Comparison of ENCODE assay signal across 19 cellular contexts in genomic region chr4:122588453-122589238, GRCh38. TPM values are rescaled to one million over a fixed set of nuclear protein-coding genes. Genes with fewer than 3 reads are reported as not detected.
DNase-seq lines count a peak whose midpoint lies in the region; TF ChIP-seq lines count a peak whose summit lies in the region.
"Had no signal": no experiment of that assay in that cellular context is flagged by ENCODE, and none has a peak within 500 bp of the region (broad histone marks: within the 10 kb centered on the region; RNA-seq: fewer than 3 reads in every experiment).

No MANE protein-coding gene starts in this region.

- no peak for TF ChIP-seq POLR2A in uterus (IDR thresholded peaks at IDR 0.05)

- H3K27ac ChIP-seq in uterus, result no peak overlapping the region
- H3K27ac ChIP-seq: adrenal gland, testis had no signal

- peaks cover 0 to 8% of the 10 kb centered on the region in 2 donors for H3K4me1 ChIP-seq in uterus
- H3K4me1 ChIP-seq: testis had no signal

- H3K4me3 ChIP-seq in AG10803 (ENCODE audit: low read length) (no peak overlapping the region), fibroblast of villous mesenchyme (ENCODE audit: low read depth, low read length) (no peak overlapping the region), uterus (no peak overlapping the region)
- H3K4me3 ChIP-seq: adrenal gland, mucosa of descending colon, testis had no signal

- no peak for TF ChIP-seq CTCF in AG10803 (conservative IDR thresholded peaks at IDR 0.05; ENCODE audit: low read length)
- TF ChIP-seq CTCF in fibroblast of villous mesenchyme (IDR thresholded peaks at IDR 0.05; ENCODE audit: insufficient read depth, low read depth, low read length), result no peak
- no peak for TF ChIP-seq CTCF in uterus (IDR thresholded peaks at IDR 0.05)

- no peaks in the 10 kb centered on the region for H3K27me3 ChIP-seq in uterus
- H3K27me3 ChIP-seq: adrenal gland, testis had no signal

- DNase-seq in AG10803 (ENCODE audit: low read depth) (peak; percentile 77), LHCN-M2 (ENCODE audit: low read depth) (peak; percentile 82), SKM-1 treated with dmso at 0.1 percent for 144 hours (lab: John Stamatoyannopoulos, UW; ENCODE audit: unreplicated experiment) (peak; percentile 90), fibroblast of villous mesenchyme (ENCODE audit: low read depth) (peak; percentile 70), iPS-NIHi7 (ENCODE audit: extremely low spot score) (no peak), uterus (no peak), mucosa of gallbladder (ENCODE audit: low spot score) (no peak), NCI-H2107 treated with DMSO at 0.1 percent for 48 hours (lab: John Stamatoyannopoulos, UW; ENCODE audit: unreplicated experiment) (no peak)
- DNase-seq: activated CD4-positive, alpha-beta T cell treated with anti-CD3 and anti-CD28 coated beads, Interleukin-2, amount 50 U/mL, for 1 hour; activated T-cell treated with anti-CD3 and anti-CD28 coated beads, Interleukin-2, amount 50 U/mL, for 48 hours; adrenal gland; dermis blood vessel endothelial cell; mucosa of descending colon; NCI-H1417; NCI-H345; testis had no signal

- no peaks in the 10 kb centered on the region for H3K36me3 ChIP-seq in uterus
- H3K36me3 ChIP-seq: adrenal gland had no signal

- intact Hi-C loops in uterus (cut with DNase I; ENCODE audit: low total_unique reads), result no loop called here

- H3K9me3 ChIP-seq in uterus, result no peaks in the 10 kb centered on the region
- H3K9me3 ChIP-seq: adrenal gland, mucosa of descending colon, testis had no signal

RNA-seq across cellular contexts. Expression of gene IL21, which starts 32.2 kb away (rescaled TPM):
- total RNA-seq in LHCN-M2 (2014; rRNA removed) (not detected in 2 replicates), fibroblast of villous mesenchyme (not detected in 2 replicates), uterus (not detected), mucosa of gallbladder (not detected)
- not detected for polyA plus RNA-seq in LHCN-M2 (2012)
- total RNA-seq: adrenal gland, dermis blood vessel endothelial cell, glomerular endothelial cell, mucosa of descending colon, posterior vena cava, testis had no signal
- polyA plus RNA-seq: adrenal gland, keratinocyte had no signal

Comparison
In these comparisons a context has a peak if more than half of its experiments do, and no peak if none do; other contexts are left out.
1. DNase-seq: peak in AG10803 (single experiment), LHCN-M2 (single experiment), SKM-1 treated with dmso at 0.1 percent for 144 hours (single experiment) and fibroblast of villous mesenchyme (single experiment); none in iPS-NIHi7 (single experiment), uterus (0 of 2), mucosa of gallbladder (single experiment) and NCI-H2107 treated with DMSO at 0.1 percent for 48 hours (single experiment).